Comparison of ENCODE assay signal across 8 cellular contexts in genomic region chr15:75335705-75336355, GRCh38. TPM values are rescaled to one million over a fixed set of nuclear protein-coding genes. Genes with fewer than 3 reads are reported as not detected.
DNase-seq lines count a peak whose midpoint lies in the region; ATAC-seq and TF ChIP-seq lines count a peak whose summit lies in the region.

COMMD4 (plus strand) TSS chr15:75336063; CDS start chr15:75336090, 27 bp downstream.

- ATAC-seq in mucosa of descending colon: peak; percentile 98

- H3K4me1 ChIP-seq in HUES64 (ENCODE audit: insufficient read depth, low read length) (peaks cover 7% of the 10 kb centered on the region; the same call in 1 of the 2 replicates), mucosa of descending colon (ENCODE audit: low read depth) (peaks cover 12% of the 10 kb centered on the region)

- H3K9me3 ChIP-seq in HUES64 (ENCODE audit: insufficient read depth, low read depth, low read length) (no peaks in the 10 kb centered on the region), mucosa of descending colon (no peaks in the 10 kb centered on the region)

- H3K27ac ChIP-seq in HUES64 (ENCODE audit: low read depth, low read length): peak within 1 kb of the TSS; percentile 48; the same call in 1 of the 2 replicates

- peak within 1 kb of the TSS; percentile 85 for H3K4me3 ChIP-seq in HUES64 (ENCODE audit: low read length)
- peak within 1 kb of the TSS; percentile 88 for H3K4me3 ChIP-seq in epithelial cell of proximal tubule (ENCODE audit: low read depth, low read length)
- peak within 1 kb of the TSS; percentile 59 for H3K4me3 ChIP-seq in mucosa of descending colon

- 2% methylated on average over 42 of the region's 42 CpGs for WGBS in HUES64

- H3K36me3 ChIP-seq in HUES64 (ENCODE audit: insufficient read depth, low read length): peaks cover 18% of the 10 kb centered on the region
- no peaks in the 10 kb centered on the region for H3K36me3 ChIP-seq in mucosa of descending colon (ENCODE audit: low read depth)

- no peaks in the 10 kb centered on the region for H3K27me3 ChIP-seq in HUES64 (ENCODE audit: insufficient read depth, low read length)

- DNase-seq in NCI-H2107 treated with DMSO at 0.1 percent for 48 hours (lab: John Stamatoyannopoulos, UW; ENCODE audit: unreplicated experiment) (peak; percentile 54), NCI-H2107 (lab: John Stamatoyannopoulos, UW) (no peak), OCI-M2 (lab: John Stamatoyannopoulos, UW; ENCODE audit: unreplicated experiment) (peak; percentile 65), epithelial cell of proximal tubule (ENCODE audit: low read depth) (peak; percentile 45), mucosa of descending colon (peak; percentile 95 to 99 (median 95))
- peak; percentile 64 for DNase-seq in activated T-cell treated with anti-CD3 and anti-CD28 coated beads, Interleukin-2, amount 50 U/mL, for 1 hour
- peak; percentile 80 to 82 for DNase-seq in stimulated activated CD8-positive, alpha-beta memory T cell treated with anti-CD3 and anti-CD28 coated beads, Interleukin-2, amount 100 ng/mL, for 48 hours (ENCODE audit: low read depth in 2 of 2)

- intact Hi-C loops in mucosa of descending colon (cut with DNase I, micrococcal nuclease): no loop called here

- TF ChIP-seq CTCF in epithelial cell of proximal tubule (conservative IDR thresholded peaks at IDR 0.05; ENCODE audit: low read depth, low read length) (no peak), mucosa of descending colon (IDR thresholded peaks at IDR 0.05) (no peak)

- H3K9ac ChIP-seq in HUES64 (ENCODE audit: low read depth, low read length): peak within 1 kb of the TSS; percentile 90

RNA-seq across cellular contexts. Expression of gene COMMD4, which starts in this region (rescaled TPM):
- 104 TPM for polyA plus RNA-seq in HUES64 (2013, experiment 1 of 2)
- polyA plus RNA-seq in HUES64 (2013, experiment 2 of 2): 94.5 TPM
- total RNA-seq in epithelial cell of proximal tubule (147 and 236 TPM in 2 replicates), mucosa of descending colon (10 to 100 TPM; 57.2 to 84.9 (median 72.3) TPM)
